In genomic region chrX:68571292-68572256, GRCh38 we compare ENCODE assay signal across 7 cellular contexts.
DNase-seq lines count a peak whose midpoint lies in the region; ATAC-seq, FAIRE-seq and TF ChIP-seq lines count a peak whose summit lies in the region.

No MANE protein-coding gene starts in this region.

- H3K79me2 ChIP-seq in GM23338 (replicated peaks; ENCODE audit: insufficient read depth) (no peaks in the 10 kb centered on the region), OCI-LY7 (ENCODE audit: insufficient read depth, low read depth, low read length) (no peaks in the 10 kb centered on the region)

- H3K27me3 ChIP-seq in GM23338 (ENCODE audit: insufficient read depth), result no peaks in the 10 kb centered on the region

- H3K4me3 Mint-ChIP-seq in GM23338, result no peak overlapping the region
- H3K4me3 Mint-ChIP-seq in T-cell, result no peak overlapping the region

- CTCF ChIA-PET in OCI-LY7 (lab: Charles Lee; ENCODE audit: unreplicated experiment), result no interaction called here
- CTCF ChIA-PET in T-cell (lab: Charles Lee), result no interaction called here

- H3K36me3 ChIP-seq in GM23338 (ENCODE audit: insufficient read depth) (no peaks in the 10 kb centered on the region), OCI-LY7 (ENCODE audit: insufficient read depth, low read length) (no peaks in the 10 kb centered on the region)

- no peaks in the 10 kb centered on the region for H3F3A ChIP-seq in GM23338 (replicated peaks; ENCODE audit: low read depth)

- peak; percentile 82 for ATAC-seq in GM18520 (IDR thresholded peaks at IDR 0.05; ENCODE audit: unreplicated experiment)
- peak; percentile 96 for ATAC-seq in esophagus mucosa
- ATAC-seq in GM23338, result no peak
- no peak for ATAC-seq in T-cell (replicated peaks in 1 of 4)

- DNase-seq in H54 (ENCODE audit: insufficient read length, low spot score), result peak; percentile 25
- peak; percentile 10 for DNase-seq in LoVo (ENCODE audit: low spot score)
- DNase-seq in GM23338 (ENCODE audit: low spot score), result no peak
- no peak for DNase-seq in OCI-LY7 (ENCODE audit: low spot score)
- DNase-seq in T-cell, result no peak

- POLR2A ChIA-PET in OCI-LY7 (lab: Charles Lee) (interaction anchor here (0.7 kb wide), 1 partner anchor 61 kb away, joined by 3 read pairs; no protein-coding TSS in a partner anchor), T-cell (lab: Charles Lee) (no interaction called here)

- H3K4me1 ChIP-seq in GM23338 (ENCODE audit: insufficient read depth) (no peaks in the 10 kb centered on the region), OCI-LY7 (ENCODE audit: insufficient read depth, low read length, poor library complexity, severe bottlenecking) (no peaks in the 10 kb centered on the region)

- H4K20me1 ChIP-seq in GM23338 (replicated peaks; ENCODE audit: insufficient read depth) (no peaks in the 10 kb centered on the region), OCI-LY7 (ENCODE audit: insufficient read depth, low read length) (no peaks in the 10 kb centered on the region)

- no peaks in the 10 kb centered on the region for H3K9me2 ChIP-seq in GM23338 (ENCODE audit: insufficient read depth)
- H3K9me2 ChIP-seq in OCI-LY7 (ENCODE audit: insufficient read depth, low read length), result no peaks in the 10 kb centered on the region

- H3K4me3 ChIP-seq in GM23338 (no peak overlapping the region), OCI-LY7 (ENCODE audit: low read depth, low read length, poor library complexity, severe bottlenecking) (no peak overlapping the region)

- FAIRE-seq in H54 (lab: Jason Lieb, UNC), result peak; percentile 92

- H3K27me3 Mint-ChIP-seq in GM23338 (ENCODE audit: insufficient read depth, low read depth, poor library complexity), result peaks cover 4% of the 10 kb centered on the region
- H3K27me3 Mint-ChIP-seq in T-cell, result peaks cover 0 to 7% of the 10 kb centered on the region in 2 donors

- no peaks in the 10 kb centered on the region for H3K4me1 Mint-ChIP-seq in GM23338
- H3K4me1 Mint-ChIP-seq in T-cell, result no peaks in the 10 kb centered on the region

- H2AFZ ChIP-seq in GM23338 (no peak overlapping the region), OCI-LY7 (ENCODE audit: low read length) (no peak overlapping the region)

- no peak overlapping the region for H3K27ac Mint-ChIP-seq in GM23338
- no peak overlapping the region for H3K27ac Mint-ChIP-seq in T-cell

- no TSS peak for BruUV-seq in OCI-LY7 (replicated peaks; lab: Mats Ljungman, UMichigan)

- no peak overlapping the region for H3K27ac ChIP-seq in GM23338 (ENCODE audit: low read depth)
- no peak overlapping the region for H3K27ac ChIP-seq in OCI-LY7 (ENCODE audit: low read depth, low read length, poor library complexity, severe bottlenecking)

- intact Hi-C loops in OCI-LY7 (cut with micrococcal nuclease; ENCODE audit: unreplicated experiment), result no loop called here

- H3K4me2 ChIP-seq in GM23338 (no peak overlapping the region), OCI-LY7 (ENCODE audit: low read length) (no peak overlapping the region)

- TF ChIP-seq CTCF in GM23338 (conservative IDR thresholded peaks at IDR 0.05; ENCODE audit: low read depth in 2 of 2), result no peak
- no peak for TF ChIP-seq CTCF in OCI-LY7 (conservative IDR thresholded peaks at IDR 0.05; ENCODE audit: low read length)

- H3K9me3 Mint-ChIP-seq in GM23338 (no peaks in the 10 kb centered on the region; the same call in 2 of the 3 replicates), T-cell (no peaks in the 10 kb centered on the region)

- H3K36me3 Mint-ChIP-seq in GM23338 (ENCODE audit: low read depth), result no peaks in the 10 kb centered on the region
- H3K36me3 Mint-ChIP-seq in T-cell, result peaks cover 18% of the 10 kb centered on the region

- no peaks in the 10 kb centered on the region for H3K9me3 ChIP-seq in OCI-LY7 (ENCODE audit: low read length)

- TF ChIP-seq POLR2A in H54 (IDR thresholded peaks at IDR 0.05; ENCODE audit: low read depth, low read length), result no peak

TF ChIP-seq in GM23338, 12 proteins besides CTCF, POLR2A, EP300 and RAD21:
- TF ChIP-seq NANOG (IDR thresholded peaks at IDR 0.05; ENCODE audit: borderline replicate concordance) (no peak), REST (IDR thresholded peaks at IDR 0.05; ENCODE audit: unreplicated experiment) (no peak), JUNB (IDR thresholded peaks at IDR 0.05; ENCODE audit: unreplicated experiment) (no peak), EZH2 (IDR thresholded peaks at IDR 0.05; ENCODE audit: low read depth, unreplicated experiment) (no peak)

Comparison
In these comparisons a context has a peak if more than half of its experiments do, and no peak if none do; other contexts are left out.
1. ATAC-seq: peak in GM18520 (single experiment) and esophagus mucosa (single experiment); none in GM23338 (single experiment) and T-cell (0 of 4).
2. DNase-seq: peak in H54 (single experiment) and LoVo (single experiment); none in GM23338 (single experiment), OCI-LY7 (single experiment) and T-cell (0 of 34).